ENCODE assay signal across 27 cellular contexts in the genomic region with DNA sequence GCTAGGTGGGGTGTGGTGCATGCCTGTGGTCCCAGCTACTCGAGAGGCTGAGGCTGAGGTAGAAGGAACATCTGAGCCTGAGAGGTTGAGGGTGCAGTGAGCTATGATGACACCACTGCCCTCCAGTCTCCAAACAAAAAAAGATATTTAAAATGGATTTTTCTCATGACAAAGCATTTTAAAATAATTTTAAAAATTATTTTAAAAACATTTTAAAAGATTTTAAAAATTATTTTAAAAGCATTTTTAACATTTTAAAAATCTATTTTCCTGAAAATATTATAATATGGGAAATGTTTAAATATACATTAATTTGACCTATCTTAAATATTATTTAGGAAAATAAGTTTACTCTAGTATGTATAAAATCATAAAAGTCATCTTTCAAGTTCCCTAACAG.
"Had no signal": no experiment of that assay in that cellular context is flagged by ENCODE, and none has a peak within 500 bp of the region (broad histone marks: within the 10 kb centered on the region; RNA-seq: fewer than 3 reads in every experiment).

No MANE protein-coding gene starts in this region.

- FAIRE-seq: keratinocyte had no signal

- H3K9me3 ChIP-seq: gastroesophageal sphincter, prostate gland, right lobe of liver, spleen, tibial artery, upper lobe of right lung had no signal

- H3K27me3 ChIP-seq: dorsolateral prefrontal cortex, gastroesophageal sphincter, right lobe of liver, spleen, tibial artery, upper lobe of right lung had no signal

- ATAC-seq: esophagus mucosa; gastroesophageal sphincter; left cardiac atrium; left ventricle myocardium superior; right lobe of liver; stimulated activated memory B cell treated with anti-CD40 and anti-IgM and Interleukin-4, amounts not matched to agents 10 μg/mL and 1 μg/mL and 100 μg/mL, for 72 hours; upper lobe of right lung had no signal

- H3K27me3 Mint-ChIP-seq: naive B cell; stimulated activated memory B cell treated with anti-CD40 and anti-IgM and Interleukin-4, amounts not matched to agents 10 μg/mL and 1 μg/mL and 100 μg/mL, for 72 hours; stimulated activated naive CD8-positive, alpha-beta T cell treated with anti-CD3 and anti-CD28 coated beads, Interleukin-15, Interleukin-2, amounts not matched to agents 100 ng/mL and 50 ng/mL, for 24 hours had no signal

- H3K27ac ChIP-seq: dorsolateral prefrontal cortex, gastroesophageal sphincter, parathyroid adenoma, prostate gland, right lobe of liver, spleen, tibial artery, upper lobe of right lung had no signal

- H3K27ac Mint-ChIP-seq: nephron; stimulated activated memory B cell treated with anti-CD40 and anti-IgM and Interleukin-4, amounts not matched to agents 10 μg/mL and 1 μg/mL and 100 μg/mL, for 72 hours; stimulated activated naive CD8-positive, alpha-beta T cell treated with anti-CD3 and anti-CD28 coated beads, Interleukin-15, Interleukin-2, amounts not matched to agents 100 ng/mL and 50 ng/mL, for 24 hours had no signal

- H3K4me1 Mint-ChIP-seq: nephron had no signal

- H3K4me1 ChIP-seq: parathyroid adenoma, upper lobe of right lung had no signal

- H3K36me3 ChIP-seq: prostate gland had no signal

- H3K4me3 Mint-ChIP-seq: immature natural killer cell; naive B cell; nephron; stimulated activated memory B cell treated with anti-CD40 and anti-IgM and Interleukin-4, amounts not matched to agents 10 μg/mL and 1 μg/mL and 100 μg/mL, for 72 hours; stimulated activated naive CD8-positive, alpha-beta T cell treated with anti-CD3 and anti-CD28 coated beads, Interleukin-15, Interleukin-2, amounts not matched to agents 100 ng/mL and 50 ng/mL, for 24 hours had no signal

- H3K4me3 ChIP-seq: dorsolateral prefrontal cortex, gastroesophageal sphincter, lung, prostate gland, right lobe of liver, spleen, tibial artery, upper lobe of right lung had no signal

- H3K9ac ChIP-seq: parathyroid adenoma had no signal

- H3K9me3 Mint-ChIP-seq: immature natural killer cell; naive B cell; nephron; stimulated activated memory B cell treated with anti-CD40 and anti-IgM and Interleukin-4, amounts not matched to agents 10 μg/mL and 1 μg/mL and 100 μg/mL, for 72 hours; stimulated activated naive CD8-positive, alpha-beta T cell treated with anti-CD3 and anti-CD28 coated beads, Interleukin-15, Interleukin-2, amounts not matched to agents 100 ng/mL and 50 ng/mL, for 24 hours had no signal

- DNase-seq: cerebellar nuclear complex; cortex of kidney; dorsolateral prefrontal cortex; effector CD8-positive, alpha-beta T cell; immature natural killer cell; left cardiac atrium; left ventricle myocardium superior; mesendoderm; naive B cell; occipital lobe; retina; right lobe of liver; spleen; stimulated activated CD4-positive, alpha-beta T cell treated with anti-CD3 and anti-CD28 coated beads, Interleukin-15, amount 100 ng/mL, for 24 hours; stimulated activated CD4-positive, alpha-beta T cell treated with anti-CD3 and anti-CD28 coated beads, Interleukin-1b, Interleukin-23, amount 100 ng/mL, for 48 hours; stimulated activated CD4-positive, alpha-beta T cell treated with anti-CD3 and anti-CD28 coated beads, Interleukin-4, amount 100 ng/mL, for 24 hours; tibial artery; upper lobe of right lung had no signal
